ENCODE assay signal across 1 cellular context in genomic region chr17:82518826-82519810, GRCh38.
A peak's percentile ranks its signal among the peaks of the same experiment; 100 is the strongest.
TF ChIP-seq lines count a peak whose summit lies in the region.

Gene FOXK2 (plus strand): TSS chr17:82519732. CDS start chr17:82519889, 157 bp downstream.

TF ChIP-seq in HepG2, 621 proteins besides CTCF, POLR2A, EP300 and RAD21 (continued from another document and continues in another):
- TF ChIP-seq, protein P1, sequence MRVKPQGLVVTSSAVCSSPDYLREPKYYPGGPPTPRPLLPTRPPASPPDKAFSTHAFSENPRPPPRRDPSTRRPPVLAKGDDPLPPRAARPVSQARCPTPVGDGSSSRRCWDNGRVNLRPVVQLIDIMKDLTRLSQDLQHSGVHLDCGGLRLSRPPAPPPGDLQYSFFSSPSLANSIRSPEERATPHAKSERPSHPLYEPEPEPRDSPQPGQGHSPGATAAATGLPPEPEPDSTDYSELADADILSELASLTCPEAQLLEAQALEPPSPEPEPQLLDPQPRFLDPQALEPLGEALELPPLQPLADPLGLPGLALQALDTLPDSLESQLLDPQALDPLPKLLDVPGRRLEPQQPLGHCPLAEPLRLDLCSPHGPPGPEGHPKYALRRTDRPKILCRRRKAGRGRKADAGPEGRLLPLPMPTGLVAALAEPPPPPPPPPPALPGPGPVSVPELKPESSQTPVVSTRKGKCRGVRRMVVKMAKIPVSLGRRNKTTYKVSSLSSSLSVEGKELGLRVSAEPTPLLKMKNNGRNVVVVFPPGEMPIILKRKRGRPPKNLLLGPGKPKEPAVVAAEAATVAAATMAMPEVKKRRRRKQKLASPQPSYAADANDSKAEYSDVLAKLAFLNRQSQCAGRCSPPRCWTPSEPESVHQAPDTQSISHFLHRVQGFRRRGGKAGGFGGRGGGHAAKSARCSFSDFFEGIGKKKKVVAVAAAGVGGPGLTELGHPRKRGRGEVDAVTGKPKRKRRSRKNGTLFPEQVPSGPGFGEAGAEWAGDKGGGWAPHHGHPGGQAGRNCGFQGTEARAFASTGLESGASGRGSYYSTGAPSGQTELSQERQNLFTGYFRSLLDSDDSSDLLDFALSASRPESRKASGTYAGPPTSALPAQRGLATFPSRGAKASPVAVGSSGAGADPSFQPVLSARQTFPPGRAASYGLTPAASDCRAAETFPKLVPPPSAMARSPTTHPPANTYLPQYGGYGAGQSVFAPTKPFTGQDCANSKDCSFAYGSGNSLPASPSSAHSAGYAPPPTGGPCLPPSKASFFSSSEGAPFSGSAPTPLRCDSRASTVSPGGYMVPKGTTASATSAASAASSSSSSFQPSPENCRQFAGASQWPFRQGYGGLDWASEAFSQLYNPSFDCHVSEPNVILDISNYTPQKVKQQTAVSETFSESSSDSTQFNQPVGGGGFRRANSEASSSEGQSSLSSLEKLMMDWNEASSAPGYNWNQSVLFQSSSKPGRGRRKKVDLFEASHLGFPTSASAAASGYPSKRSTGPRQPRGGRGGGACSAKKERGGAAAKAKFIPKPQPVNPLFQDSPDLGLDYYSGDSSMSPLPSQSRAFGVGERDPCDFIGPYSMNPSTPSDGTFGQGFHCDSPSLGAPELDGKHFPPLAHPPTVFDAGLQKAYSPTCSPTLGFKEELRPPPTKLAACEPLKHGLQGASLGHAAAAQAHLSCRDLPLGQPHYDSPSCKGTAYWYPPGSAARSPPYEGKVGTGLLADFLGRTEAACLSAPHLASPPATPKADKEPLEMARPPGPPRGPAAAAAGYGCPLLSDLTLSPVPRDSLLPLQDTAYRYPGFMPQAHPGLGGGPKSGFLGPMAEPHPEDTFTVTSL (CRISPR knock-in tag; IDR thresholded peaks at IDR 0.05; ENCODE audit: borderline replicate concordance): no peak
- TF ChIP-seq ARNT2 (CRISPR knock-in tag; IDR thresholded peaks at IDR 0.05; ENCODE audit: low read depth) (peak; percentile 94), ARNT (IDR thresholded peaks at IDR 0.05) (no peak), JUND (CRISPR knock-in tag; IDR thresholded peaks at IDR 0.05) (no peak), ZNF20 (CRISPR knock-in tag; IDR thresholded peaks at IDR 0.05) (no peak), CREB1 (IDR thresholded peaks at IDR 0.05) (peak; percentile 81), CREB1 (CRISPR knock-in tag; IDR thresholded peaks at IDR 0.05) (no peak), BHLHE40 (IDR thresholded peaks at IDR 0.05; ENCODE audit: low read length) (peak; percentile 70), ZNF296 (CRISPR knock-in tag; conservative IDR thresholded peaks at IDR 0.05) (no peak), ZNF10 (CRISPR knock-in tag; IDR thresholded peaks at IDR 0.05; ENCODE audit: borderline replicate concordance, low read depth) (no peak), HNRNPH1 (optimal IDR thresholded peaks at IDR 0.05; ENCODE audit: low read depth, low read length) (no peak), IKZF4 (CRISPR knock-in tag; IDR thresholded peaks at IDR 0.05; ENCODE audit: borderline replicate concordance, low read depth, not compliant biosample characterization) (no peak), RORA (CRISPR knock-in tag; IDR thresholded peaks at IDR 0.05) (no peak), SMAD9 (CRISPR knock-in tag; IDR thresholded peaks at IDR 0.05) (no peak), ELK4 (CRISPR knock-in tag; IDR thresholded peaks at IDR 0.05; ENCODE audit: borderline replicate concordance) (no peak), ZNF780A (CRISPR knock-in tag; IDR thresholded peaks at IDR 0.05) (no peak), REPIN1 (CRISPR knock-in tag; IDR thresholded peaks at IDR 0.05; ENCODE audit: borderline replicate concordance, low read depth) (peak; percentile 27; the same call in 1 of the 2 replicates), ASH2L (IDR thresholded peaks at IDR 0.05; ENCODE audit: insufficient read length, low read depth, low read length) (peak; percentile 69), ZNF749 (CRISPR knock-in tag; IDR thresholded peaks at IDR 0.05; ENCODE audit: borderline replicate concordance) (no peak), ZNF24 (IDR thresholded peaks at IDR 0.05) (peak; percentile 68; the same call in 1 of the 2 replicates), SP5 (CRISPR knock-in tag; IDR thresholded peaks at IDR 0.05; ENCODE audit: borderline replicate concordance, low read depth) (no peak), HMGA1 (CRISPR knock-in tag; conservative IDR thresholded peaks at IDR 0.05) (no peak), MLLT10 (CRISPR knock-in tag; IDR thresholded peaks at IDR 0.05) (no peak), ZNF282 (IDR thresholded peaks at IDR 0.05; ENCODE audit: partially characterized antibody) (no peak), MNT (IDR thresholded peaks at IDR 0.05) (peak; percentile 24), KDM5A (IDR thresholded peaks at IDR 0.05; ENCODE audit: borderline replicate concordance, low read length) (no peak), FOXM1 (CRISPR knock-in tag; IDR thresholded peaks at IDR 0.05) (peak; percentile 75; the same call in 1 of the 2 replicates), GTF3A (CRISPR knock-in tag; conservative IDR thresholded peaks at IDR 0.05) (no peak), FOXP4 (CRISPR knock-in tag; IDR thresholded peaks at IDR 0.05) (0 out of 2 replicates have a peak, but pooled peaks have one; percentile 33)
- TF ChIP-seq, protein P2, sequence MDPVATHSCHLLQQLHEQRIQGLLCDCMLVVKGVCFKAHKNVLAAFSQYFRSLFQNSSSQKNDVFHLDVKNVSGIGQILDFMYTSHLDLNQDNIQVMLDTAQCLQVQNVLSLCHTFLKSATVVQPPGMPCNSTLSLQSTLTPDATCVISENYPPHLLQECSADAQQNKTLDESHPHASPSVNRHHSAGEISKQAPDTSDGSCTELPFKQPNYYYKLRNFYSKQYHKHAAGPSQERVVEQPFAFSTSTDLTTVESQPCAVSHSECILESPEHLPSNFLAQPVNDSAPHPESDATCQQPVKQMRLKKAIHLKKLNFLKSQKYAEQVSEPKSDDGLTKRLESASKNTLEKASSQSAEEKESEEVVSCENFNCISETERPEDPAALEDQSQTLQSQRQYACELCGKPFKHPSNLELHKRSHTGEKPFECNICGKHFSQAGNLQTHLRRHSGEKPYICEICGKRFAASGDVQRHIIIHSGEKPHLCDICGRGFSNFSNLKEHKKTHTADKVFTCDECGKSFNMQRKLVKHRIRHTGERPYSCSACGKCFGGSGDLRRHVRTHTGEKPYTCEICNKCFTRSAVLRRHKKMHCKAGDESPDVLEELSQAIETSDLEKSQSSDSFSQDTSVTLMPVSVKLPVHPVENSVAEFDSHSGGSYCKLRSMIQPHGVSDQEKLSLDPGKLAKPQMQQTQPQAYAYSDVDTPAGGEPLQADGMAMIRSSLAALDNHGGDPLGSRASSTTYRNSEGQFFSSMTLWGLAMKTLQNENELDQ (CRISPR knock-in tag; IDR thresholded peaks at IDR 0.05; ENCODE audit: borderline replicate concordance): no peak
- TF ChIP-seq, protein P3, sequence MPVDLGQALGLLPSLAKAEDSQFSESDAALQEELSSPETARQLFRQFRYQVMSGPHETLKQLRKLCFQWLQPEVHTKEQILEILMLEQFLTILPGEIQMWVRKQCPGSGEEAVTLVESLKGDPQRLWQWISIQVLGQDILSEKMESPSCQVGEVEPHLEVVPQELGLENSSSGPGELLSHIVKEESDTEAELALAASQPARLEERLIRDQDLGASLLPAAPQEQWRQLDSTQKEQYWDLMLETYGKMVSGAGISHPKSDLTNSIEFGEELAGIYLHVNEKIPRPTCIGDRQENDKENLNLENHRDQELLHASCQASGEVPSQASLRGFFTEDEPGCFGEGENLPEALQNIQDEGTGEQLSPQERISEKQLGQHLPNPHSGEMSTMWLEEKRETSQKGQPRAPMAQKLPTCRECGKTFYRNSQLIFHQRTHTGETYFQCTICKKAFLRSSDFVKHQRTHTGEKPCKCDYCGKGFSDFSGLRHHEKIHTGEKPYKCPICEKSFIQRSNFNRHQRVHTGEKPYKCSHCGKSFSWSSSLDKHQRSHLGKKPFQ (CRISPR knock-in tag; IDR thresholded peaks at IDR 0.05; ENCODE audit: insufficient replicate concordance): no peak
- TF ChIP-seq, protein P4, sequence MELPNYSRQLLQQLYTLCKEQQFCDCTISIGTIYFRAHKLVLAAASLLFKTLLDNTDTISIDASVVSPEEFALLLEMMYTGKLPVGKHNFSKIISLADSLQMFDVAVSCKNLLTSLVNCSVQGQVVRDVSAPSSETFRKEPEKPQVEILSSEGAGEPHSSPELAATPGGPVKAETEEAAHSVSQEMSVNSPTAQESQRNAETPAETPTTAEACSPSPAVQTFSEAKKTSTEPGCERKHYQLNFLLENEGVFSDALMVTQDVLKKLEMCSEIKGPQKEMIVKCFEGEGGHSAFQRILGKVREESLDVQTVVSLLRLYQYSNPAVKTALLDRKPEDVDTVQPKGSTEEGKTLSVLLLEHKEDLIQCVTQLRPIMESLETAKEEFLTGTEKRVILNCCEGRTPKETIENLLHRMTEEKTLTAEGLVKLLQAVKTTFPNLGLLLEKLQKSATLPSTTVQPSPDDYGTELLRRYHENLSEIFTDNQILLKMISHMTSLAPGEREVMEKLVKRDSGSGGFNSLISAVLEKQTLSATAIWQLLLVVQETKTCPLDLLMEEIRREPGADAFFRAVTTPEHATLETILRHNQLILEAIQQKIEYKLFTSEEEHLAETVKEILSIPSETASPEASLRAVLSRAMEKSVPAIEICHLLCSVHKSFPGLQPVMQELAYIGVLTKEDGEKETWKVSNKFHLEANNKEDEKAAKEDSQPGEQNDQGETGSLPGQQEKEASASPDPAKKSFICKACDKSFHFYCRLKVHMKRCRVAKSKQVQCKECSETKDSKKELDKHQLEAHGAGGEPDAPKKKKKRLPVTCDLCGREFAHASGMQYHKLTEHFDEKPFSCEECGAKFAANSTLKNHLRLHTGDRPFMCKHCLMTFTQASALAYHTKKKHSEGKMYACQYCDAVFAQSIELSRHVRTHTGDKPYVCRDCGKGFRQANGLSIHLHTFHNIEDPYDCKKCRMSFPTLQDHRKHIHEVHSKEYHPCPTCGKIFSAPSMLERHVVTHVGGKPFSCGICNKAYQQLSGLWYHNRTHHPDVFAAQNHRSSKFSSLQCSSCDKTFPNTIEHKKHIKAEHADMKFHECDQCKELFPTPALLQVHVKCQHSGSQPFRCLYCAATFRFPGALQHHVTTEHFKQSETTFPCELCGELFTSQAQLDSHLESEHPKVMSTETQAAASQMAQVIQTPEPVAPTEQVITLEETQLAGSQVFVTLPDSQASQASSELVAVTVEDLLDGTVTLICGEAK (IDR thresholded peaks at IDR 0.05): no peak
- TF ChIP-seq, protein P4 (CRISPR knock-in tag; IDR thresholded peaks at IDR 0.05): no peak; the same call in 1 of the 2 replicates
